ENCODE assay signal across 1 cellular context in genomic region chr13:41827507-41828213, GRCh38.
A peak's percentile ranks its signal among the peaks of the same experiment; 100 is the strongest.
TF ChIP-seq lines count a peak whose summit lies in the region.

No MANE protein-coding gene starts in this region.

TF ChIP-seq in IMR-90, 13 proteins besides CTCF, POLR2A, EP300 and RAD21 (continued from another document):
- no peak for TF ChIP-seq USF2 (IDR thresholded peaks at IDR 0.05; ENCODE audit: low read depth, low read length)
- peak; percentile 99 for TF ChIP-seq CEBPB (IDR thresholded peaks at IDR 0.05; ENCODE audit: low read depth, low read length)
- TF ChIP-seq SMC3 (IDR thresholded peaks at IDR 0.05; ENCODE audit: low read depth, low read length) = 0 out of 2 replicates have a peak, but pooled peaks have one; percentile 6
- TF ChIP-seq FOS (IDR thresholded peaks at IDR 0.05; ENCODE audit: low read depth, low read length) = peak; percentile 92
- 0 out of 2 replicates have a peak, but pooled peaks have one; percentile 7 for TF ChIP-seq NFE2L2 (IDR thresholded peaks at IDR 0.05; ENCODE audit: low read depth, low read length)
